In genomic region chr4:4225915-4226605, GRCh38 we compare ENCODE assay signal across 1 cellular context.
TF ChIP-seq lines count a peak whose summit lies in the region.

No MANE protein-coding gene starts in this region.

TF ChIP-seq in WTC11, 78 proteins besides CTCF, POLR2A, EP300 and RAD21 (continued from another document):
- TF ChIP-seq, protein P1, sequence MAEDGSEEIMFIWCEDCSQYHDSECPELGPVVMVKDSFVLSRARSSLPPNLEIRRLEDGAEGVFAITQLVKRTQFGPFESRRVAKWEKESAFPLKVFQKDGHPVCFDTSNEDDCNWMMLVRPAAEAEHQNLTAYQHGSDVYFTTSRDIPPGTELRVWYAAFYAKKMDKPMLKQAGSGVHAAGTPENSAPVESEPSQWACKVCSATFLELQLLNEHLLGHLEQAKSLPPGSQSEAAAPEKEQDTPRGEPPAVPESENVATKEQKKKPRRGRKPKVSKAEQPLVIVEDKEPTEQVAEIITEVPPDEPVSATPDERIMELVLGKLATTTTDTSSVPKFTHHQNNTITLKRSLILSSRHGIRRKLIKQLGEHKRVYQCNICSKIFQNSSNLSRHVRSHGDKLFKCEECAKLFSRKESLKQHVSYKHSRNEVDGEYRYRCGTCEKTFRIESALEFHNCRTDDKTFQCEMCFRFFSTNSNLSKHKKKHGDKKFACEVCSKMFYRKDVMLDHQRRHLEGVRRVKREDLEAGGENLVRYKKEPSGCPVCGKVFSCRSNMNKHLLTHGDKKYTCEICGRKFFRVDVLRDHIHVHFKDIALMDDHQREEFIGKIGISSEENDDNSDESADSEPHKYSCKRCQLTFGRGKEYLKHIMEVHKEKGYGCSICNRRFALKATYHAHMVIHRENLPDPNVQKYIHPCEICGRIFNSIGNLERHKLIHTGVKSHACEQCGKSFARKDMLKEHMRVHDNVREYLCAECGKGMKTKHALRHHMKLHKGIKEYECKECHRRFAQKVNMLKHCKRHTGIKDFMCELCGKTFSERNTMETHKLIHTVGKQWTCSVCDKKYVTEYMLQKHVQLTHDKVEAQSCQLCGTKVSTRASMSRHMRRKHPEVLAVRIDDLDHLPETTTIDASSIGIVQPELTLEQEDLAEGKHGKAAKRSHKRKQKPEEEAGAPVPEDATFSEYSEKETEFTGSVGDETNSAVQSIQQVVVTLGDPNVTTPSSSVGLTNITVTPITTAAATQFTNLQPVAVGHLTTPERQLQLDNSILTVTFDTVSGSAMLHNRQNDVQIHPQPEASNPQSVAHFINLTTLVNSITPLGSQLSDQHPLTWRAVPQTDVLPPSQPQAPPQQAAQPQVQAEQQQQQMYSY (CRISPR knock-in tag; IDR thresholded peaks at IDR 0.05): no peak
- TF ChIP-seq ZNF281 (CRISPR knock-in tag; IDR thresholded peaks at IDR 0.05) (no peak), SMAD4 (CRISPR knock-in tag; IDR thresholded peaks at IDR 0.05) (no peak), FOXP1 (CRISPR knock-in tag; IDR thresholded peaks at IDR 0.05; ENCODE audit: borderline replicate concordance) (0 out of 2 replicates have a peak, but pooled peaks have one; percentile 62), ESRRA (CRISPR knock-in tag; IDR thresholded peaks at IDR 0.05; ENCODE audit: borderline replicate concordance) (0 out of 2 replicates have a peak, but pooled peaks have one; percentile 56), ETV6 (CRISPR knock-in tag; IDR thresholded peaks at IDR 0.05) (no peak), TP53 (CRISPR knock-in tag; IDR thresholded peaks at IDR 0.05) (no peak), HMGA2 (CRISPR knock-in tag; IDR thresholded peaks at IDR 0.05) (no peak), CREB1 (CRISPR knock-in tag; IDR thresholded peaks at IDR 0.05) (no peak), FOXP4 (CRISPR knock-in tag; IDR thresholded peaks at IDR 0.05) (no peak), KAT7 (CRISPR knock-in tag; IDR thresholded peaks at IDR 0.05; ENCODE audit: borderline replicate concordance) (0 out of 2 replicates have a peak, but pooled peaks have one; percentile 50), USF2 (CRISPR knock-in tag; IDR thresholded peaks at IDR 0.05) (no peak), TEAD4 (CRISPR knock-in tag; IDR thresholded peaks at IDR 0.05) (no peak), ZNF263 (CRISPR knock-in tag; IDR thresholded peaks at IDR 0.05; ENCODE audit: low read depth) (no peak), ZNF396 (CRISPR knock-in tag; IDR thresholded peaks at IDR 0.05; ENCODE audit: borderline replicate concordance) (no peak)
- TF ChIP-seq, protein P2, sequence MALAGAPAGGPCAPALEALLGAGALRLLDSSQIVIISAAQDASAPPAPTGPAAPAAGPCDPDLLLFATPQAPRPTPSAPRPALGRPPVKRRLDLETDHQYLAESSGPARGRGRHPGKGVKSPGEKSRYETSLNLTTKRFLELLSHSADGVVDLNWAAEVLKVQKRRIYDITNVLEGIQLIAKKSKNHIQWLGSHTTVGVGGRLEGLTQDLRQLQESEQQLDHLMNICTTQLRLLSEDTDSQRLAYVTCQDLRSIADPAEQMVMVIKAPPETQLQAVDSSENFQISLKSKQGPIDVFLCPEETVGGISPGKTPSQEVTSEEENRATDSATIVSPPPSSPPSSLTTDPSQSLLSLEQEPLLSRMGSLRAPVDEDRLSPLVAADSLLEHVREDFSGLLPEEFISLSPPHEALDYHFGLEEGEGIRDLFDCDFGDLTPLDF (CRISPR knock-in tag; IDR thresholded peaks at IDR 0.05): no peak
- TF ChIP-seq, protein P3, sequence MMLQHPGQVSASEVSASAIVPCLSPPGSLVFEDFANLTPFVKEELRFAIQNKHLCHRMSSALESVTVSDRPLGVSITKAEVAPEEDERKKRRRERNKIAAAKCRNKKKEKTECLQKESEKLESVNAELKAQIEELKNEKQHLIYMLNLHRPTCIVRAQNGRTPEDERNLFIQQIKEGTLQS (CRISPR knock-in tag; conservative IDR thresholded peaks at IDR 0.05): no peak
- TF ChIP-seq, protein P4, sequence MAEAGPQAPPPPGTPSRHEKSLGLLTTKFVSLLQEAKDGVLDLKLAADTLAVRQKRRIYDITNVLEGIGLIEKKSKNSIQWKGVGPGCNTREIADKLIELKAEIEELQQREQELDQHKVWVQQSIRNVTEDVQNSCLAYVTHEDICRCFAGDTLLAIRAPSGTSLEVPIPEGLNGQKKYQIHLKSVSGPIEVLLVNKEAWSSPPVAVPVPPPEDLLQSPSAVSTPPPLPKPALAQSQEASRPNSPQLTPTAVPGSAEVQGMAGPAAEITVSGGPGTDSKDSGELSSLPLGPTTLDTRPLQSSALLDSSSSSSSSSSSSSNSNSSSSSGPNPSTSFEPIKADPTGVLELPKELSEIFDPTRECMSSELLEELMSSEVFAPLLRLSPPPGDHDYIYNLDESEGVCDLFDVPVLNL (CRISPR knock-in tag; IDR thresholded peaks at IDR 0.05; ENCODE audit: borderline replicate concordance, low read depth): no peak
- TF ChIP-seq, protein P5, sequence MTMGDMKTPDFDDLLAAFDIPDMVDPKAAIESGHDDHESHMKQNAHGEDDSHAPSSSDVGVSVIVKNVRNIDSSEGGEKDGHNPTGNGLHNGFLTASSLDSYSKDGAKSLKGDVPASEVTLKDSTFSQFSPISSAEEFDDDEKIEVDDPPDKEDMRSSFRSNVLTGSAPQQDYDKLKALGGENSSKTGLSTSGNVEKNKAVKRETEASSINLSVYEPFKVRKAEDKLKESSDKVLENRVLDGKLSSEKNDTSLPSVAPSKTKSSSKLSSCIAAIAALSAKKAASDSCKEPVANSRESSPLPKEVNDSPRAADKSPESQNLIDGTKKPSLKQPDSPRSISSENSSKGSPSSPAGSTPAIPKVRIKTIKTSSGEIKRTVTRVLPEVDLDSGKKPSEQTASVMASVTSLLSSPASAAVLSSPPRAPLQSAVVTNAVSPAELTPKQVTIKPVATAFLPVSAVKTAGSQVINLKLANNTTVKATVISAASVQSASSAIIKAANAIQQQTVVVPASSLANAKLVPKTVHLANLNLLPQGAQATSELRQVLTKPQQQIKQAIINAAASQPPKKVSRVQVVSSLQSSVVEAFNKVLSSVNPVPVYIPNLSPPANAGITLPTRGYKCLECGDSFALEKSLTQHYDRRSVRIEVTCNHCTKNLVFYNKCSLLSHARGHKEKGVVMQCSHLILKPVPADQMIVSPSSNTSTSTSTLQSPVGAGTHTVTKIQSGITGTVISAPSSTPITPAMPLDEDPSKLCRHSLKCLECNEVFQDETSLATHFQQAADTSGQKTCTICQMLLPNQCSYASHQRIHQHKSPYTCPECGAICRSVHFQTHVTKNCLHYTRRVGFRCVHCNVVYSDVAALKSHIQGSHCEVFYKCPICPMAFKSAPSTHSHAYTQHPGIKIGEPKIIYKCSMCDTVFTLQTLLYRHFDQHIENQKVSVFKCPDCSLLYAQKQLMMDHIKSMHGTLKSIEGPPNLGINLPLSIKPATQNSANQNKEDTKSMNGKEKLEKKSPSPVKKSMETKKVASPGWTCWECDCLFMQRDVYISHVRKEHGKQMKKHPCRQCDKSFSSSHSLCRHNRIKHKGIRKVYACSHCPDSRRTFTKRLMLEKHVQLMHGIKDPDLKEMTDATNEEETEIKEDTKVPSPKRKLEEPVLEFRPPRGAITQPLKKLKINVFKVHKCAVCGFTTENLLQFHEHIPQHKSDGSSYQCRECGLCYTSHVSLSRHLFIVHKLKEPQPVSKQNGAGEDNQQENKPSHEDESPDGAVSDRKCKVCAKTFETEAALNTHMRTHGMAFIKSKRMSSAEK (CRISPR knock-in tag; IDR thresholded peaks at IDR 0.05; ENCODE audit: borderline replicate concordance): no peak
